18 cellular contexts compared by ENCODE assay signal in genomic region chr10:12164085-12164484, GRCh38. TPM values are rescaled to one million over a fixed set of nuclear protein-coding genes. Genes with fewer than 3 reads are reported as not detected.
DNase-seq lines count a peak whose midpoint lies in the region; ATAC-seq and TF ChIP-seq lines count a peak whose summit lies in the region.
"Had no signal": no experiment of that assay in that cellular context is flagged by ENCODE, and none has a peak within 500 bp of the region (broad histone marks: within the 10 kb centered on the region; RNA-seq: fewer than 3 reads in every experiment).

No MANE protein-coding gene starts in this region.

- H3K4me3 ChIP-seq in dorsolateral prefrontal cortex = no peak overlapping the region
- no peak overlapping the region for H3K4me3 ChIP-seq in mesodermal cell (ENCODE audit: extremely low read depth, insufficient read depth, low read length, poor library complexity, severe bottlenecking)
- H3K4me3 ChIP-seq: A549; BLaER1 treated with 17β-estradiol and CSF1 and Interleukin-3, amounts not matched to agents 10 nM and 100 nM; GM12878; HAP-1 had no signal

- H3K27ac Mint-ChIP-seq in activated naive CD4-positive, alpha-beta T cell treated with anti-CD3 and anti-CD28 coated beads, Interleukin-2, amount 50 U/mL, for 72 hours = peak overlapping the region; percentile 13 to 36

- H3K36me3 Mint-ChIP-seq in activated naive CD4-positive, alpha-beta T cell treated with anti-CD3 and anti-CD28 coated beads, Interleukin-2, amount 50 U/mL, for 72 hours = peaks cover 2 to 19% of the 10 kb centered on the region in 2 donors

- no peak for TF ChIP-seq CTCF in dorsolateral prefrontal cortex (IDR thresholded peaks at IDR 0.05 in 54 of 56, conservative IDR thresholded peaks at IDR 0.05 in 2 of 56; ENCODE audit: low read depth in 1 of 56, partially characterized antibody in 56 of 56)

- intact Hi-C loops in dorsolateral prefrontal cortex (cut with DNase I) = no loop called here

- no peaks in the 10 kb centered on the region for H3K4me1 ChIP-seq in mesodermal cell (ENCODE audit: control insufficient read depth, insufficient read depth, low read length, poor library complexity, severe bottlenecking)
- H3K4me1 ChIP-seq: A549; BLaER1 treated with 17β-estradiol and CSF1 and Interleukin-3, amounts not matched to agents 10 nM and 100 nM; HAP-1 had no signal

- 86 to 93% methylated on average over 9 of the region's 12 CpGs for WGBS in mesodermal cell (ENCODE audit: insufficient coverage in 2 of 2), 2 experiments

- no peaks in the 10 kb centered on the region for H3K9me3 Mint-ChIP-seq in activated naive CD4-positive, alpha-beta T cell treated with anti-CD3 and anti-CD28 coated beads, Interleukin-2, amount 50 U/mL, for 72 hours

- no peak for ATAC-seq in activated naive CD4-positive, alpha-beta T cell treated with anti-CD3 and anti-CD28 coated beads, Interleukin-2, amount 50 U/mL, for 72 hours
- ATAC-seq: GM12878 had no signal

- no peak for DNase-seq in activated naive CD4-positive, alpha-beta T cell treated with anti-CD3 and anti-CD28 coated beads, Interleukin-2, amount 50 U/mL, for 72 hours (ENCODE audit: low spot score in 2 of 2)
- DNase-seq in activated naive CD4-positive, alpha-beta T cell treated with anti-CD3 and anti-CD28 coated beads, Interleukin-2, amount 50 U/mL, for 16 hours = no peak
- DNase-seq in dorsolateral prefrontal cortex (no peak), DMS114 treated with DMSO at 0.1 percent for 48 hours (lab: John Stamatoyannopoulos, UW; ENCODE audit: unreplicated experiment) (no peak), KBM-7 (no peak), amygdala (lab: John Stamatoyannopoulos, UW) (no peak)
- DNase-seq: DND-41, MV-4-11, NCI-H1417 treated with DMSO at 0.1 percent for 48 hours, NCI-H2029, NCI-H2171 treated with DMSO at 0.1 percent for 48 hours, NCI-H446 treated with DMSO at 0.1 percent for 48 hours, OCI-M1 had no signal

- no peaks in the 10 kb centered on the region for H3K27me3 ChIP-seq in dorsolateral prefrontal cortex
- H3K27me3 ChIP-seq: BLaER1 treated with 17β-estradiol and CSF1 and Interleukin-3, amounts not matched to agents 10 nM and 100 nM had no signal

- H3K27ac ChIP-seq in dorsolateral prefrontal cortex (peak overlapping the region in 56 of 59 donors; percentile 17 to 94 (median 82)), mesodermal cell (ENCODE audit: low read depth, low read length, severe bottlenecking) (peak overlapping the region; percentile 30)
- H3K27ac ChIP-seq: A549; BLaER1 treated with 17β-estradiol and CSF1 and Interleukin-3, amounts not matched to agents 10 nM and 100 nM had no signal

- no peaks in the 10 kb centered on the region for H3K9me3 ChIP-seq in mesodermal cell (ENCODE audit: control insufficient read depth, low read length)
- H3K9me3 ChIP-seq: A549; BLaER1 treated with 17β-estradiol and CSF1 and Interleukin-3, amounts not matched to agents 10 nM and 100 nM; HAP-1 had no signal

- peaks cover 81% of the 10 kb centered on the region for H3K36me3 ChIP-seq in mesodermal cell (ENCODE audit: control insufficient read depth, insufficient read depth, low read length)

- in situ Hi-C loops in KBM-7 (cut with MboI; ENCODE audit: low pct_unique_long_range_greater_than_20kb, low sequenced_read_pairs) = no loop called here

RNA-seq across cellular contexts. Expression of gene NUDT5, which starts 31.6 kb away (rescaled TPM):
- total RNA-seq in activated naive CD4-positive, alpha-beta T cell treated with anti-CD3 and anti-CD28 coated beads, Interleukin-2, amount 50 U/mL, for 72 hours = 100 to 1,000 TPM; 102 to 126 TPM
- 10 to 100 TPM; 19.1 to 48.8 (median 33.7) TPM for total RNA-seq in dorsolateral prefrontal cortex
- 108 TPM for polyA plus RNA-seq in mesodermal cell (2013, experiment 1 of 2)
- polyA plus RNA-seq in mesodermal cell (2013, experiment 2 of 2) = 104 TPM

RNA-seq across cellular contexts. Expression of gene CDC123, which starts 31.9 kb away (rescaled TPM):
- 100 to 1,000 TPM; 116 to 127 TPM for total RNA-seq in activated naive CD4-positive, alpha-beta T cell treated with anti-CD3 and anti-CD28 coated beads, Interleukin-2, amount 50 U/mL, for 72 hours
- total RNA-seq in dorsolateral prefrontal cortex = 10 to 100 TPM; 32.1 to 76.3 (median 54.4) TPM
- 126 TPM for polyA plus RNA-seq in mesodermal cell (2013, experiment 1 of 2)
- 122 TPM for polyA plus RNA-seq in mesodermal cell (2013, experiment 2 of 2)

RNA-seq across cellular contexts. Expression of gene SEC61A2, which starts 34.6 kb away (rescaled TPM):
- 10 to 100 TPM; 25.4 to 28.8 TPM for total RNA-seq in activated naive CD4-positive, alpha-beta T cell treated with anti-CD3 and anti-CD28 coated beads, Interleukin-2, amount 50 U/mL, for 72 hours
- total RNA-seq in dorsolateral prefrontal cortex = 10 to 100 TPM; 24.7 to 79.3 (median 53.4) TPM
- 30.2 TPM for polyA plus RNA-seq in mesodermal cell (2013, experiment 1 of 2)
- 20.0 TPM for polyA plus RNA-seq in mesodermal cell (2013, experiment 2 of 2)
